Comparison of ENCODE assay signal across 9 cellular contexts in the genomic region with DNA sequence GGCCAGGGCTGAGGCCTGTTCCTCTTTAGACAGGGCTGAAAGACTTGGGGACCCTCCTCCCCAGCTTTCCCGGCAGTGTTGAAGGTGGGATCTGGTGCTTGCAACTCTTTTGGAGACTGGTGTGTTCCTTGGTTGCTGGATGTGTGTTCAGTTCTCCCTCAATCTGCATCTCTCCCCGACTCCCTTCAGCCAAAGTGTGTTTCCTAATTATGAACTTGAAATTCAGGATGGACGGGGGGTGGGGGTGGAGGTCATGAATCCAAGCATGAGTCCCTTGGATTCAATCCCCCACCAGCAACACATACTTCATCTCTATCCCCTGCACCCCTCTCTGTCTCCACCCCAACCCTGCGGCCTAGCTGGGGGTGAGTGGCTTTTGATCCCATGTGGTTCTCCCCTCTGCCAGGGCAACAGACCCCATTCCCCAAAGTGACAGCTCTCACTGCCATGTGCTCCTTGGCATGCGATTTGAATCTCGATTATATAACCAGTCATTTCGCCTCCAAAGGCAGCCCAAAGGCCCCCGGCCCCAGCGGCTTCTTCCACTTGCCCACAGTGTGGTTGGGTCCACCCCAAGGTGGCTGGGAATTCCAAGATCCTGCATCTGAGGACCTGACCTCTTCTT. TPM values are rescaled to one million over a fixed set of nuclear protein-coding genes. Genes with fewer than 3 reads are reported as not detected.
DNase-seq lines count a peak whose midpoint lies in the region; ATAC-seq and TF ChIP-seq lines count a peak whose summit lies in the region.
"Had no signal": no experiment of that assay in that cellular context is flagged by ENCODE, and none has a peak within 500 bp of the region (broad histone marks: within the 10 kb centered on the region; RNA-seq: fewer than 3 reads in every experiment).

No MANE protein-coding gene starts in this region.

- H3K27me3 Mint-ChIP-seq in activated T-helper 1 cell treated with anti-CD3 and anti-CD28 coated beads, Interleukin-12 subunit alpha, Interleukin-12 subunit beta, Interleukin-2, Interleukin-4 antibody, amounts not matched to agents 30 ng/mL and 10 ng/mL and 1 ng/mL, durations not matched to agents 14 hours and 24 hours and 36 hours (ENCODE audit: insufficient read depth): peaks cover 33% of the 10 kb centered on the region
- no peaks in the 10 kb centered on the region for H3K27me3 Mint-ChIP-seq in Caco-2 (ENCODE audit: insufficient read depth, unreplicated experiment)

- H4K20me1 ChIP-seq in HCT116 (ENCODE audit: insufficient read depth): no peaks in the 10 kb centered on the region

- intact Hi-C loops in HCT116 (cut with micrococcal nuclease) (no loop called here), right cardiac atrium (cut with DNase I) (loop anchor here in 1 of 4 donors (5.0 to 10.0 kb wide), 2 partner anchors 48 to 235 kb away; no protein-coding TSS in a partner anchor), Caco-2 (cut with micrococcal nuclease; ENCODE audit: unreplicated experiment) (loop anchor here (10.0 kb wide), 1 partner anchor 235 kb away; no protein-coding TSS in a partner anchor)
- intact Hi-C loops in activated T-helper 1 cell treated with anti-CD3 and anti-CD28 coated beads, Interleukin-12 subunit alpha, Interleukin-12 subunit beta, Interleukin-2, Interleukin-4 antibody, amounts not matched to agents 30 ng/mL and 10 ng/mL and 1 ng/mL, durations not matched to agents 14 hours and 24 hours and 36 hours (cut with micrococcal nuclease): loop anchor here (2.0 kb wide), 1 partner anchor 63 kb away; no protein-coding TSS in a partner anchor

- H3K36me3 Mint-ChIP-seq in activated T-helper 1 cell treated with anti-CD3 and anti-CD28 coated beads, Interleukin-12 subunit alpha, Interleukin-12 subunit beta, Interleukin-2, Interleukin-4 antibody, amounts not matched to agents 30 ng/mL and 10 ng/mL and 1 ng/mL, durations not matched to agents 14 hours and 24 hours and 36 hours (ENCODE audit: low read depth): no peaks in the 10 kb centered on the region
- H3K36me3 Mint-ChIP-seq in Caco-2 (ENCODE audit: insufficient read depth, unreplicated experiment): no peaks in the 10 kb centered on the region

- peak overlapping the region; percentile 100 for H3K4me2 ChIP-seq in HCT116 (ENCODE audit: low read length)
- H3K4me2 ChIP-seq in skeletal muscle satellite cell (ENCODE audit: low read length): peak overlapping the region; percentile 97

- H3K9me3 ChIP-seq in HCT116 (ENCODE audit: control insufficient read depth in 1 of 2, insufficient read depth in 1 of 2, low read depth in 1 of 2, low read length in 2 of 2): no peaks in the 10 kb centered on the region
- H3K9me3 ChIP-seq in right cardiac atrium (ENCODE audit: control insufficient read depth, low read length): no peaks in the 10 kb centered on the region
- no peaks in the 10 kb centered on the region for H3K9me3 ChIP-seq in skeletal muscle satellite cell (replicated peaks; ENCODE audit: low read length)
- no peaks in the 10 kb centered on the region for H3K9me3 ChIP-seq in Caco-2

- H3K79me2 ChIP-seq in HCT116 (ENCODE audit: insufficient read depth, low read length): 0 out of 2 replicates have a peak, but pooled peaks cover 4% of the 10 kb centered on the region

- no peaks in the 10 kb centered on the region for H3K9me2 ChIP-seq in HCT116 (ENCODE audit: insufficient read depth)

- DNase-seq in HCT116 (ENCODE audit: low read depth, low spot score): no peak
- DNase-seq in activated T-helper 1 cell treated with anti-CD3 and anti-CD28 coated beads, Interleukin-12 subunit alpha, Interleukin-12 subunit beta, Interleukin-2, Interleukin-4 antibody, amounts not matched to agents 30 ng/mL and 10 ng/mL and 1 ng/mL, durations not matched to agents 14 hours and 24 hours and 36 hours (ENCODE audit: low spot score): no peak
- peak in 1 of 3 donors; percentile 38 for DNase-seq in right cardiac atrium
- no peak for DNase-seq in stimulated activated CD4-positive, alpha-beta T cell treated with anti-CD3 and anti-CD28 coated beads, Interleukin-12 subunit alpha, Interleukin-12 subunit beta, amount 100 ng/mL, for 4 hours
- DNase-seq in NOMO-1 (lab: John Stamatoyannopoulos, UW; ENCODE audit: unreplicated experiment in 2 of 2): no peak
- DNase-seq in Caco-2: no peak
- DNase-seq in DMS79 (lab: John Stamatoyannopoulos, UW): no peak
- DNase-seq: activated CD4-positive, alpha-beta T cell treated with anti-CD3 and anti-CD28 coated beads for 1 hour had no signal

- peak overlapping the region in 1 of 2 experiments; percentile 81; a peak in 3 of 4 replicates for H3K4me3 ChIP-seq in HCT116 (replicated peaks in 1 of 2; ENCODE audit: low read depth in 1 of 2, low read length in 2 of 2)
- peak overlapping the region; percentile 90 for H3K4me3 ChIP-seq in right cardiac atrium (ENCODE audit: low read length)
- H3K4me3 ChIP-seq in skeletal muscle satellite cell (ENCODE audit: low read length): peak overlapping the region; percentile 76
- H3K4me3 ChIP-seq in Caco-2 (ENCODE audit: low read depth, low read length): no peak overlapping the region

- H3K36me3 ChIP-seq in HCT116 (ENCODE audit: control insufficient read depth in 1 of 2, insufficient read depth in 2 of 2, low read length in 2 of 2) (no peaks in the 10 kb centered on the region), skeletal muscle satellite cell (ENCODE audit: insufficient read depth, low read length) (peaks cover 2% of the 10 kb centered on the region), Caco-2 (ENCODE audit: control insufficient read depth, insufficient read depth, low read length) (no peaks in the 10 kb centered on the region)

- H3K27ac ChIP-seq in HCT116 (ENCODE audit: low read depth, low read length) (peak overlapping the region; percentile 62), right cardiac atrium (ENCODE audit: low read length) (peak overlapping the region; percentile 79)

- TF ChIP-seq RAD21 in HCT116 (IDR thresholded peaks at IDR 0.05; ENCODE audit: low read depth): no peak

- RAD21 ChIA-PET in HCT116 (lab: Charles Lee; ENCODE audit: low non-redundant PET in 1 of 2, low total read pairs in 2 of 2, uncharacterized antibody in 2 of 2, unreplicated experiment in 2 of 2): no interaction called here

- H3K27me3 ChIP-seq in HCT116 (ENCODE audit: insufficient read depth, low read length) (no peaks in the 10 kb centered on the region), right cardiac atrium (ENCODE audit: control insufficient read depth, insufficient read depth) (no peaks in the 10 kb centered on the region), skeletal muscle satellite cell (ENCODE audit: control insufficient read depth, insufficient read depth, low read length) (no peaks in the 10 kb centered on the region), Caco-2 (replicated peaks; ENCODE audit: control insufficient read depth, insufficient read depth, low read length) (no peaks in the 10 kb centered on the region)

- POLR2A ChIA-PET in HCT116 (lab: Charles Lee): no interaction called here
- POLR2A ChIA-PET in Caco-2 (lab: Charles Lee): no interaction called here

- H3K27ac Mint-ChIP-seq in activated T-helper 1 cell treated with anti-CD3 and anti-CD28 coated beads, Interleukin-12 subunit alpha, Interleukin-12 subunit beta, Interleukin-2, Interleukin-4 antibody, amounts not matched to agents 30 ng/mL and 10 ng/mL and 1 ng/mL, durations not matched to agents 14 hours and 24 hours and 36 hours: no peak overlapping the region
- no peak overlapping the region for H3K27ac Mint-ChIP-seq in Caco-2 (ENCODE audit: unreplicated experiment)

- peak overlapping the region; percentile 63 for H3K4me3 Mint-ChIP-seq in activated T-helper 1 cell treated with anti-CD3 and anti-CD28 coated beads, Interleukin-12 subunit alpha, Interleukin-12 subunit beta, Interleukin-2, Interleukin-4 antibody, amounts not matched to agents 30 ng/mL and 10 ng/mL and 1 ng/mL, durations not matched to agents 14 hours and 24 hours and 36 hours
- H3K4me3 Mint-ChIP-seq in Caco-2 (ENCODE audit: unreplicated experiment): no peak overlapping the region

- BruUV-seq in HCT116 (replicated peaks; lab: Mats Ljungman, UMichigan) (no TSS peak), Caco-2 (replicated peaks; lab: Mats Ljungman, UMichigan) (no TSS peak)

- CTCF ChIA-PET in HCT116 (lab: Charles Lee): interaction anchor here (1.3 kb wide), 1 partner anchor 14 kb away, joined by 4 read pairs; no protein-coding TSS in a partner anchor
- CTCF ChIA-PET in Caco-2 (lab: Charles Lee): interaction anchor here (0.7 kb wide), 1 partner anchor 36 kb away, joined by 5 read pairs; no protein-coding TSS in a partner anchor

- no peak for TF ChIP-seq POLR2A in HCT116 (IDR thresholded peaks at IDR 0.05; ENCODE audit: borderline replicate concordance, extremely low read depth, insufficient read depth, insufficient read length)

- no peak overlapping the region for H2AFZ ChIP-seq in HCT116 (ENCODE audit: low read depth, low read length, poor library complexity, severe bottlenecking)

- H3K9me3 Mint-ChIP-seq in activated T-helper 1 cell treated with anti-CD3 and anti-CD28 coated beads, Interleukin-12 subunit alpha, Interleukin-12 subunit beta, Interleukin-2, Interleukin-4 antibody, amounts not matched to agents 30 ng/mL and 10 ng/mL and 1 ng/mL, durations not matched to agents 14 hours and 24 hours and 36 hours: no peaks in the 10 kb centered on the region
- no peaks in the 10 kb centered on the region for H3K9me3 Mint-ChIP-seq in Caco-2 (ENCODE audit: unreplicated experiment)

- WGBS in right cardiac atrium: 46% methylated on average over 9 of the region's 9 CpGs

- peaks cover 22 to 38% of the 10 kb centered on the region in 2 experiments for H3K4me1 ChIP-seq in HCT116 (ENCODE audit: control insufficient read depth in 1 of 2, insufficient read depth in 2 of 2, low read length in 2 of 2)
- H3K4me1 ChIP-seq in right cardiac atrium (ENCODE audit: control insufficient read depth, insufficient read depth, low read length): peaks cover 14% of the 10 kb centered on the region
- peaks cover 55% of the 10 kb centered on the region for H3K4me1 ChIP-seq in skeletal muscle satellite cell (ENCODE audit: control insufficient read depth, insufficient read depth, low read length)
- H3K4me1 ChIP-seq in Caco-2: no peaks in the 10 kb centered on the region

- ATAC-seq in HCT116: no peak
- no peak for ATAC-seq in right cardiac atrium

- TF ChIP-seq CTCF in HCT116 (IDR thresholded peaks at IDR 0.05 in 2 of 3, conservative IDR thresholded peaks at IDR 0.05 in 1 of 3; ENCODE audit: borderline replicate concordance in 1 of 3, insufficient read depth in 1 of 3, low read depth in 2 of 3, low read length in 2 of 3) (no peak), Caco-2 (IDR thresholded peaks at IDR 0.05; ENCODE audit: insufficient read depth in 1 of 2, low read depth in 1 of 2, low read length in 1 of 2, severe bottlenecking in 1 of 2, unreplicated experiment in 1 of 2) (no peak)

- H3K9ac ChIP-seq in HCT116 (ENCODE audit: low read length) (peak overlapping the region; percentile 68), skeletal muscle satellite cell (ENCODE audit: low read depth, low read length) (peak overlapping the region; percentile 87)

- peaks cover 6% of the 10 kb centered on the region for H3K4me1 Mint-ChIP-seq in activated T-helper 1 cell treated with anti-CD3 and anti-CD28 coated beads, Interleukin-12 subunit alpha, Interleukin-12 subunit beta, Interleukin-2, Interleukin-4 antibody, amounts not matched to agents 30 ng/mL and 10 ng/mL and 1 ng/mL, durations not matched to agents 14 hours and 24 hours and 36 hours (ENCODE audit: low read depth)
- peaks cover 7% of the 10 kb centered on the region for H3K4me1 Mint-ChIP-seq in Caco-2 (ENCODE audit: low read depth, unreplicated experiment)

RNA-seq across cellular contexts. Expression of a gene that starts 1.3 kb away (rescaled TPM):
- total RNA-seq in HCT116 (2021; ENCODE audit: unreplicated experiment): 41.0 TPM
- 19.5 and 21.5 TPM in 2 replicates for polyA plus RNA-seq in HCT116 (2012)
- total RNA-seq in activated T-helper 1 cell treated with anti-CD3 and anti-CD28 coated beads, Interleukin-12 subunit alpha, Interleukin-12 subunit beta, Interleukin-2, Interleukin-4 antibody, amounts not matched to agents 30 ng/mL and 10 ng/mL and 1 ng/mL, durations not matched to agents 14 hours and 24 hours and 36 hours: 0.57 and 0.88 TPM in 2 replicates
- 10 to 100 TPM; 61.8 to 96.9 (median 77.4) TPM for total RNA-seq in right cardiac atrium
- polyA plus RNA-seq in right cardiac atrium: 40.7 TPM
- total RNA-seq in skeletal muscle satellite cell (2012; rRNA removed): 16.6 and 18.5 TPM in 2 replicates
- total RNA-seq in Caco-2 (2022): 69.7 and 83.5 TPM in 2 replicates

Comparison
In these comparisons a context has a peak if more than half of its experiments do, and no peak if none do; other contexts are left out.
1. RNA of a gene that starts 1.3 kb away (total RNA-seq): 69.7 to 83.5 TPM in Caco-2, 61.8 to 96.9 TPM in right cardiac atrium and 41.0 TPM in HCT116 (single experiment); 0.57 to 0.88 TPM in activated T-helper 1 cell treated with anti-CD3 and anti-CD28 coated beads, Interleukin-12 subunit alpha, Interleukin-12 subunit beta, Interleukin-2, Interleukin-4 antibody, amounts not matched to agents 30 ng/mL and 10 ng/mL and 1 ng/mL, durations not matched to agents 14 hours and 24 hours and 36 hours; every median in the first group is over 10 times any median in the second.